Comparison of ENCODE assay signal across 13 cellular contexts in the genomic region with DNA sequence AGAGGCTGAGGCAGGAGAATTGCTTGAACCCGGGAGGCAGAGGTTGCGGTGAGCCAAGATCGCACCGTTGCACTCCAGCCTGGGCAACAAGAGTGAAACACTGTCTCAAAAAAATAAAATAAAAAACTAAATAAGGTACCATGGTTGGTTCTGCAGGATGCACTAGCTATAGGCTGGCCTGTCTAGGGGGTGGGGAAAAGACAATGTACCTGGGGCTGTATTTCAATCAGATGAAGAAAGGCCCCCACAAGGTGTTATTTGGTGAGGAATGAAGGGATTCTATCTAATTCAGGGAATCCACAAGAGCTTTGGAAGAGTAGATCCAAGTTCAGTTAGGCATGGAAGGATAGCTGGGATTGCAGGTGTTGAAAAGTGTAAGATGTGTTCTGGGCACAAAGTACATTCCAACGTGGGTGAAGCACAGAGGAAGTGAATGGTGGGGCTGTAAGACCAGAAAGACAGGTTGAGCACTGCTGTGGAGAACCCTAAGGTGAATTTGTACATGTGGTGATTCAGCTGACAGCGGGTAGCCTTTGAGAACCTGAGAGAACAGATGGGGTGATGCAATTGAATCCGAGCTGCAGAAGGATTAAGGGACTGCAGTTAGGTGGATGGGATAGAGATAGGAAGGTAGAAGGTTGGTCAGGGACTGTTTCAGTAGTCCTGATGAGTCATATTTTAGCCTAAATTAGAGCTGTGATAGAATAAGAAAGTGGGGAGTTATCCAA.
DNase-seq lines count a peak whose midpoint lies in the region; ATAC-seq and TF ChIP-seq lines count a peak whose summit lies in the region.
"Had no signal": no experiment of that assay in that cellular context is flagged by ENCODE, and none has a peak within 500 bp of the region (broad histone marks: within the 10 kb centered on the region; RNA-seq: fewer than 3 reads in every experiment).

No MANE protein-coding gene starts in this region.

- H3K27me3 Mint-ChIP-seq in central memory CD8-positive, alpha-beta T cell: no peaks in the 10 kb centered on the region
- no peaks in the 10 kb centered on the region for H3K27me3 Mint-ChIP-seq in naive B cell

- DNase-seq in D341Med (ENCODE audit: low spot score) (peak; percentile 47), M059J (ENCODE audit: low read depth) (peak; percentile 24), naive B cell (no peak), Peyer's patch (no peak), ovary (no peak)
- DNase-seq in central memory CD8-positive, alpha-beta T cell (ENCODE audit: low spot score in 2 of 2): no peak
- DNase-seq in activated effector memory CD4-positive, alpha-beta T cell treated with anti-CD3 and anti-CD28 coated beads, Interleukin-2, amount 50 U/mL, for 16 hours: no peak
- DNase-seq: NK-92 treated with Interleukin-12 subunit alpha and Interleukin-12 subunit beta, amount 100 ng/mL, for 24 hours; stimulated activated CD4-positive, alpha-beta T cell treated with anti-CD3 and anti-CD28 coated beads, Interleukin-4, amount 100 ng/mL, for 4 hours had no signal

- H3K4me3 ChIP-seq in Peyer's patch (no peak overlapping the region), ovary (no peak overlapping the region)
- H3K4me3 ChIP-seq: ascending aorta, neural progenitor cell, tibial nerve had no signal

- no peak for ATAC-seq in central memory CD8-positive, alpha-beta T cell (replicated peaks; ENCODE audit: extremely low read depth, poor library complexity, severe bottlenecking)
- ATAC-seq in naive B cell (ENCODE audit: low read depth in 2 of 2): no peak
- ATAC-seq in GM21381 (IDR thresholded peaks at IDR 0.05; ENCODE audit: unreplicated experiment): no peak

- H3K4me3 Mint-ChIP-seq in central memory CD8-positive, alpha-beta T cell: no peak overlapping the region
- no peak overlapping the region for H3K4me3 Mint-ChIP-seq in naive B cell
- H3K4me3 Mint-ChIP-seq: neural progenitor cell had no signal

- no peak overlapping the region for H3K27ac ChIP-seq in Peyer's patch
- H3K27ac ChIP-seq in ovary: no peak overlapping the region
- H3K27ac ChIP-seq: ascending aorta, neural progenitor cell, tibial nerve had no signal

- TF ChIP-seq POLR2A in Peyer's patch (IDR thresholded peaks at IDR 0.05) (no peak), ovary (IDR thresholded peaks at IDR 0.05) (no peak)

- no peaks in the 10 kb centered on the region for H3K9me3 Mint-ChIP-seq in central memory CD8-positive, alpha-beta T cell
- H3K9me3 Mint-ChIP-seq in naive B cell: no peaks in the 10 kb centered on the region

- peak overlapping the region; percentile 68 for H3K27ac Mint-ChIP-seq in central memory CD8-positive, alpha-beta T cell (ENCODE audit: low read depth)
- peak overlapping the region in 5 of 6 donors; percentile 6 to 70 (median 37) for H3K27ac Mint-ChIP-seq in naive B cell
- H3K27ac Mint-ChIP-seq: neural progenitor cell had no signal

- TF ChIP-seq CTCF in Peyer's patch (IDR thresholded peaks at IDR 0.05) (no peak), ovary (IDR thresholded peaks at IDR 0.05) (no peak)

- intact Hi-C loops in ovary (cut with DNase I): no loop called here

- H3K9me3 ChIP-seq in Peyer's patch (no peaks in the 10 kb centered on the region), ovary (no peaks in the 10 kb centered on the region)
- H3K9me3 ChIP-seq: ascending aorta, tibial nerve had no signal

- H3K4me1 Mint-ChIP-seq in central memory CD8-positive, alpha-beta T cell: peaks cover 19% of the 10 kb centered on the region
- peaks cover 11 to 21% (median 19%) of the 10 kb centered on the region in 3 donors for H3K4me1 Mint-ChIP-seq in naive B cell

- H3K36me3 ChIP-seq in Peyer's patch (peaks cover 0 to 51% (median 0%) of the 10 kb centered on the region in 3 donors), ovary (no peaks in the 10 kb centered on the region)
- H3K36me3 ChIP-seq: neural progenitor cell had no signal

- H3K27me3 ChIP-seq in Peyer's patch (no peaks in the 10 kb centered on the region), ovary (no peaks in the 10 kb centered on the region)
- H3K27me3 ChIP-seq: ascending aorta, neural progenitor cell, tibial nerve had no signal

- TF ChIP-seq EP300 in ovary (IDR thresholded peaks at IDR 0.05): no peak

- H3K36me3 Mint-ChIP-seq in central memory CD8-positive, alpha-beta T cell (ENCODE audit: insufficient read depth): peaks cover 46% of the 10 kb centered on the region
- peaks cover 15 to 19% of the 10 kb centered on the region in 2 donors for H3K36me3 Mint-ChIP-seq in naive B cell

- H3K4me1 ChIP-seq in Peyer's patch (no peaks in the 10 kb centered on the region), ovary (ENCODE audit: insufficient read depth) (no peaks in the 10 kb centered on the region)
- H3K4me1 ChIP-seq: ascending aorta, neural progenitor cell had no signal

- WGBS in ovary, 3 donors: 89 to 90% (median 89%) methylated on average over 7 of the region's 7 CpGs

Comparison
In these comparisons a context has a peak if more than half of its experiments do, and no peak if none do; other contexts are left out.
1. DNase-seq: peak in D341Med (single experiment) and M059J (single experiment); none in central memory CD8-positive, alpha-beta T cell (0 of 2), naive B cell (single experiment), activated effector memory CD4-positive, alpha-beta T cell treated with anti-CD3 and anti-CD28 coated beads, Interleukin-2, amount 50 U/mL, for 16 hours (single experiment), Peyer's patch (0 of 3) and ovary (0 of 5).